In genomic region chr10:122261584-122261983, GRCh38 we compare ENCODE assay signal across 31 cellular contexts. TPM values are rescaled to one million over a fixed set of nuclear protein-coding genes. Genes with fewer than 3 reads are reported as not detected.
"Had no signal": no experiment of that assay in that cellular context is flagged by ENCODE, and none has a peak within 500 bp of the region (broad histone marks: within the 10 kb centered on the region; RNA-seq: fewer than 3 reads in every experiment).

No MANE protein-coding gene starts in this region.

- H3K4me1 Mint-ChIP-seq: endodermal cell, naive B cell had no signal

- H3K9me3 ChIP-seq: colonic mucosa, gastrocnemius medialis had no signal

- H3K4me3 ChIP-seq: colonic mucosa, esophagus squamous epithelium, gastrocnemius medialis, heart right ventricle, left lung, lower lobe of right lung, mucosa of descending colon had no signal

- H3K27ac Mint-ChIP-seq: dendritic cell treated with granulocyte-macrophage colony-stimulating factor and Interleukin-4, amounts not matched to agents 40 ng/mL and 50 ng/mL, for 4 days; effector memory CD8-positive, alpha-beta T cell; endodermal cell; mesothelial cell of epicardium; naive B cell had no signal

- H3K4me3 Mint-ChIP-seq: dendritic cell treated with granulocyte-macrophage colony-stimulating factor and Interleukin-4, amounts not matched to agents 40 ng/mL and 50 ng/mL, for 4 days; effector memory CD8-positive, alpha-beta T cell; endodermal cell; mesothelial cell of epicardium; naive B cell had no signal

- H3K27ac ChIP-seq: colonic mucosa, epithelial cell of prostate, esophagus squamous epithelium, gastrocnemius medialis, heart right ventricle, left lung, lower lobe of right lung had no signal

- H3K27me3 ChIP-seq: colonic mucosa, esophagus squamous epithelium, gastrocnemius medialis, heart right ventricle, left lung had no signal

- H3K36me3 ChIP-seq: colonic mucosa had no signal

- H3K4me1 ChIP-seq: colonic mucosa, left lung, lower lobe of right lung had no signal

- DNase-seq: colonic mucosa; cortex of kidney; effector CD8-positive, alpha-beta T cell; effector memory CD8-positive, alpha-beta T cell; erythroblast; esophagus squamous epithelium; foreskin fibroblast; foreskin melanocyte; glutamatergic neuron; head of caudate nucleus; heart right ventricle; hippocampal formation; left cardiac atrium; left lung; left ventricle myocardium superior; lower lobe of right lung; mesenchymal stem cell; mucosa of descending colon; naive B cell had no signal

- ATAC-seq: effector memory CD8-positive, alpha-beta T cell; esophagus mucosa; gastrocnemius medialis; heart right ventricle; left cardiac atrium; left lung; left ventricle myocardium superior; lower lobe of right lung; mucosa of descending colon had no signal

- FAIRE-seq: endometrium, islet of Langerhans, keratinocyte had no signal

RNA-seq across cellular contexts. Expression of gene BTBD16, which starts 9.5 kb away (rescaled TPM):
- total RNA-seq: endodermal cell, esophagus squamous epithelium, left ventricle myocardium superior, lung microvascular endothelial cell, mesenteric fat pad, mesothelial cell of epicardium, myocyte had no signal
